ENCODE assay signal across 7 cellular contexts in genomic region chr7:116591202-116592040, GRCh38.
DNase-seq lines count a peak whose midpoint lies in the region; ATAC-seq, FAIRE-seq and TF ChIP-seq lines count a peak whose summit lies in the region.

No MANE protein-coding gene starts in this region.

- peaks cover 23% of the 10 kb centered on the region for H3K4me1 Mint-ChIP-seq in activated naive CD8-positive, alpha-beta T cell treated with anti-CD3 and anti-CD28 coated beads, Interleukin-2, amount 50 U/mL, for 24 hours

- TF ChIP-seq CTCF in GM12875 (IDR thresholded peaks at IDR 0.05; ENCODE audit: borderline replicate concordance, insufficient read depth, low read depth, low read length) (0 out of 2 replicates have a peak, but pooled peaks have one; percentile 10), NB4 (IDR thresholded peaks at IDR 0.05; ENCODE audit: low read depth, low read length) (peak; percentile 44)

- no peaks in the 10 kb centered on the region for H3K36me3 Mint-ChIP-seq in activated naive CD8-positive, alpha-beta T cell treated with anti-CD3 and anti-CD28 coated beads, Interleukin-2, amount 50 U/mL, for 24 hours (ENCODE audit: low read depth)

- peaks cover 37% of the 10 kb centered on the region for H3K27me3 Mint-ChIP-seq in activated naive CD8-positive, alpha-beta T cell treated with anti-CD3 and anti-CD28 coated beads, Interleukin-2, amount 50 U/mL, for 24 hours

- H3K4me3 ChIP-seq in GM12875 (ENCODE audit: low read depth, low read length) (no peak overlapping the region), NB4 (ENCODE audit: low read depth, low read length) (no peak overlapping the region)

- no peak overlapping the region for H3K27ac Mint-ChIP-seq in activated naive CD8-positive, alpha-beta T cell treated with anti-CD3 and anti-CD28 coated beads, Interleukin-2, amount 50 U/mL, for 24 hours

- no peak for ATAC-seq in activated naive CD8-positive, alpha-beta T cell treated with anti-CD3 and anti-CD28 coated beads, Interleukin-2, amount 50 U/mL, for 24 hours
- no peak for ATAC-seq in GM18505 (IDR thresholded peaks at IDR 0.05; ENCODE audit: unreplicated experiment)
- ATAC-seq in HG03095 (IDR thresholded peaks at IDR 0.05; ENCODE audit: unreplicated experiment) = no peak

- peak overlapping the region; percentile 3 for H3K4me3 Mint-ChIP-seq in activated naive CD8-positive, alpha-beta T cell treated with anti-CD3 and anti-CD28 coated beads, Interleukin-2, amount 50 U/mL, for 24 hours

- TF ChIP-seq POLR2A in NB4 (IDR thresholded peaks at IDR 0.05; ENCODE audit: extremely low read depth, insufficient read length) (no peak), GM12892 (IDR thresholded peaks at IDR 0.05; ENCODE audit: low read depth, low read length) (no peak), GM18505 (IDR thresholded peaks at IDR 0.05; ENCODE audit: borderline replicate concordance, extremely low read depth, insufficient read depth, insufficient read length) (no peak)

- no peaks in the 10 kb centered on the region for H3K9me3 Mint-ChIP-seq in activated naive CD8-positive, alpha-beta T cell treated with anti-CD3 and anti-CD28 coated beads, Interleukin-2, amount 50 U/mL, for 24 hours

- no peak for FAIRE-seq in GM12892 (lab: Jason Lieb, UNC)

- DNase-seq in NB4 (ENCODE audit: low read depth) (peak; percentile 20), left kidney (ENCODE audit: low read depth, low spot score) (peak; percentile 32), GM12892 (ENCODE audit: insufficient read length) (no peak)
- DNase-seq in activated naive CD8-positive, alpha-beta T cell treated with anti-CD3 and anti-CD28 coated beads, Interleukin-2, amount 50 U/mL, for 24 hours = no peak

Comparison
In these comparisons a context has a peak if more than half of its experiments do, and no peak if none do; other contexts are left out.
1. DNase-seq: peak in NB4 (single experiment) and left kidney (single experiment); none in activated naive CD8-positive, alpha-beta T cell treated with anti-CD3 and anti-CD28 coated beads, Interleukin-2, amount 50 U/mL, for 24 hours (single experiment) and GM12892 (single experiment).